ENCODE assay signal across 10 cellular contexts in the genomic region with DNA sequence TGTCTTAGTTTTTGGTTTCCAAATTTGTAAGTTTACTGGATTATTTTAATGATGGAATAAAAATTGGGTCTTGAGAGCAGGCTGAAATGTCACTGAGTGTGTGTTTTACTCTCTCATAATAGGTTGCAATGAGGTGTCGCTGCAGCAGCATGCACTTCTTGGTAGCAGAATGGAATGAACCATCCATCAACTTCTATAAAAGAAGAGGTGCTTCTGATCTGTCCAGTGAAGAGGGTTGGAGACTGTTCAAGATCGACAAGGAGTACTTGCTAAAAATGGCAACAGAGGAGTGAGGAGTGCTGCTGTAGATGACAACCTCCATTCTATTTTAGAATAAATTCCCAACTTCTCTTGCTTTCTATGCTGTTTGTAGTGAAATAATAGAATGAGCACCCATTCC. TPM values are rescaled to one million over a fixed set of nuclear protein-coding genes. Genes with fewer than 3 reads are reported as not detected.
DNase-seq lines count a peak whose midpoint lies in the region; ATAC-seq and TF ChIP-seq lines count a peak whose summit lies in the region.
"Had no signal": no experiment of that assay in that cellular context is flagged by ENCODE, and none has a peak within 500 bp of the region (broad histone marks: within the 10 kb centered on the region; RNA-seq: fewer than 3 reads in every experiment).

No MANE protein-coding gene starts in this region.

- WGBS in transverse colon (ENCODE audit: low coverage in 1 of 2), 2 donors, result 0 to 63% methylated on average over 2 of the region's 2 CpGs

- ATAC-seq in activated T-cell treated with anti-CD3 and anti-CD28 coated beads, Interleukin-2, amount 50 U/mL, for 72 hours (replicated peaks in 1 of 2), result no peak
- ATAC-seq in central memory CD8-positive, alpha-beta T cell (replicated peaks; ENCODE audit: extremely low read depth, poor library complexity, severe bottlenecking), result no peak
- ATAC-seq in lower lobe of right lung (no peak), GM19397 (IDR thresholded peaks at IDR 0.05; ENCODE audit: unreplicated experiment) (no peak)
- ATAC-seq: GM12878 had no signal

- H3K4me1 ChIP-seq in lower lobe of right lung (peaks cover 9% of the 10 kb centered on the region), transverse colon (peaks cover 0 to 15% (median 0%) of the 10 kb centered on the region in 4 donors)

- peaks cover 40% of the 10 kb centered on the region for H3K4me1 Mint-ChIP-seq in activated T-cell treated with anti-CD3 and anti-CD28 coated beads, Interleukin-2, amount 50 U/mL, for 72 hours (ENCODE audit: low read depth)
- peaks cover 30% of the 10 kb centered on the region for H3K4me1 Mint-ChIP-seq in central memory CD8-positive, alpha-beta T cell

- no peak for DNase-seq in activated T-cell treated with anti-CD3 and anti-CD28 coated beads, Interleukin-2, amount 50 U/mL, for 72 hours
- DNase-seq in activated T-cell treated with anti-CD3 and anti-CD28 coated beads, Interleukin-2, amount 50 U/mL, for 1 hour, result no peak
- no peak for DNase-seq in central memory CD8-positive, alpha-beta T cell (ENCODE audit: low spot score in 2 of 2)
- no peak for DNase-seq in lower lobe of right lung
- no peak for DNase-seq in transverse colon
- DNase-seq in NCI-H187 treated with DMSO at 0.1 percent for 48 hours (lab: John Stamatoyannopoulos, UW), result no peak
- DNase-seq in cerebellum (ENCODE audit: low spot score), result no peak
- DNase-seq: AML-193 had no signal

- H3K9me3 ChIP-seq in lower lobe of right lung (no peaks in the 10 kb centered on the region), transverse colon (no peaks in the 10 kb centered on the region)

- H3K27ac ChIP-seq in lower lobe of right lung, result peak overlapping the region; percentile 95
- peak overlapping the region; percentile 83 to 97 (median 97) for H3K27ac ChIP-seq in transverse colon

- H3K36me3 ChIP-seq in lower lobe of right lung, result peaks cover 14% of the 10 kb centered on the region
- peaks cover 0 to 5% (median 0%) of the 10 kb centered on the region in 4 donors for H3K36me3 ChIP-seq in transverse colon

- H3K4me3 ChIP-seq in lower lobe of right lung (peak overlapping the region; percentile 64), transverse colon (peak overlapping the region in 3 of 4 donors; percentile 48 to 81 (median 77))
- H3K4me3 ChIP-seq: GM12878 had no signal

- no peak for TF ChIP-seq POLR2A in transverse colon (IDR thresholded peaks at IDR 0.05)

- no peak for TF ChIP-seq EP300 in transverse colon (IDR thresholded peaks at IDR 0.05; ENCODE audit: low read depth)

- H3K9me3 Mint-ChIP-seq in activated T-cell treated with anti-CD3 and anti-CD28 coated beads, Interleukin-2, amount 50 U/mL, for 72 hours, result no peaks in the 10 kb centered on the region
- H3K9me3 Mint-ChIP-seq in central memory CD8-positive, alpha-beta T cell, result no peaks in the 10 kb centered on the region

- peaks cover 18 to 27% of the 10 kb centered on the region in 2 donors for H3K36me3 Mint-ChIP-seq in activated T-cell treated with anti-CD3 and anti-CD28 coated beads, Interleukin-2, amount 50 U/mL, for 72 hours (ENCODE audit: insufficient read depth in 2 of 2)
- peaks cover 40% of the 10 kb centered on the region for H3K36me3 Mint-ChIP-seq in central memory CD8-positive, alpha-beta T cell (ENCODE audit: insufficient read depth)

- peak overlapping the region; percentile 97 for H3K27ac Mint-ChIP-seq in activated T-cell treated with anti-CD3 and anti-CD28 coated beads, Interleukin-2, amount 50 U/mL, for 72 hours
- no peak overlapping the region for H3K27ac Mint-ChIP-seq in central memory CD8-positive, alpha-beta T cell (ENCODE audit: low read depth)

- H3K27me3 ChIP-seq in lower lobe of right lung (ENCODE audit: low read depth), result no peaks in the 10 kb centered on the region
- no peaks in the 10 kb centered on the region for H3K27me3 ChIP-seq in transverse colon

- in situ Hi-C loops in transverse colon (cut with MboI; ENCODE audit: low pct_ligation_motif_present in 1 of 4, low pct_unique_long_range_greater_than_20kb in 1 of 4, low sequenced_read_pairs in 3 of 4), result loop anchor here in 2 of 4 donors (10.0 to 25.0 kb wide), 2 partner anchors 102 to 119 kb away; partner anchors contain the start of genes APOO (in 1 of the 2) and CXorf58 (in 1 of the 2)

- TF ChIP-seq CTCF in lower lobe of right lung (IDR thresholded peaks at IDR 0.05), result no peak
- TF ChIP-seq CTCF in transverse colon (IDR thresholded peaks at IDR 0.05), result no peak

- peaks cover 11% of the 10 kb centered on the region for H3K27me3 Mint-ChIP-seq in activated T-cell treated with anti-CD3 and anti-CD28 coated beads, Interleukin-2, amount 50 U/mL, for 72 hours (ENCODE audit: low read depth)
- no peaks in the 10 kb centered on the region for H3K27me3 Mint-ChIP-seq in central memory CD8-positive, alpha-beta T cell

- intact Hi-C loops in lower lobe of right lung (cut with DNase I) (loop anchor here (10.0 kb wide), 1 partner anchor 119 kb away; the partner anchor contains the start of genes APOO and CXorf58), transverse colon (cut with DNase I; ENCODE audit: low total_unique reads) (no loop called here)

- H3K4me3 Mint-ChIP-seq in activated T-cell treated with anti-CD3 and anti-CD28 coated beads, Interleukin-2, amount 50 U/mL, for 72 hours, result peak overlapping the region; percentile 87 to 99
- peak overlapping the region; percentile 96 for H3K4me3 Mint-ChIP-seq in central memory CD8-positive, alpha-beta T cell

RNA-seq across cellular contexts. Expression of gene SAT1, which starts 2.6 kb away (rescaled TPM):
- 100 to 1,000 TPM; 229 to 424 TPM for total RNA-seq in activated T-cell treated with anti-CD3 and anti-CD28 coated beads, Interleukin-2, amount 50 U/mL, for 72 hours
- total RNA-seq in lower lobe of right lung, result 716 TPM
- 1,000 to 10,000 TPM in 1 of 4 donors, 100 to 1,000 TPM in 3; 313 to 1,184 (median 689) TPM for total RNA-seq in transverse colon
- 56.0 TPM for total RNA-seq in cerebellum

RNA-seq across cellular contexts. Expression of gene ACOT9, which starts 42.5 kb away (rescaled TPM):
- 10 to 100 TPM; 85.4 to 92.3 TPM for total RNA-seq in activated T-cell treated with anti-CD3 and anti-CD28 coated beads, Interleukin-2, amount 50 U/mL, for 72 hours
- total RNA-seq in lower lobe of right lung, result 45.9 TPM
- total RNA-seq in transverse colon, result 10 to 100 TPM; 21.4 to 72.2 (median 27.5) TPM
- 21.7 TPM for total RNA-seq in cerebellum
